11 cellular contexts compared by ENCODE assay signal in the genomic region with DNA sequence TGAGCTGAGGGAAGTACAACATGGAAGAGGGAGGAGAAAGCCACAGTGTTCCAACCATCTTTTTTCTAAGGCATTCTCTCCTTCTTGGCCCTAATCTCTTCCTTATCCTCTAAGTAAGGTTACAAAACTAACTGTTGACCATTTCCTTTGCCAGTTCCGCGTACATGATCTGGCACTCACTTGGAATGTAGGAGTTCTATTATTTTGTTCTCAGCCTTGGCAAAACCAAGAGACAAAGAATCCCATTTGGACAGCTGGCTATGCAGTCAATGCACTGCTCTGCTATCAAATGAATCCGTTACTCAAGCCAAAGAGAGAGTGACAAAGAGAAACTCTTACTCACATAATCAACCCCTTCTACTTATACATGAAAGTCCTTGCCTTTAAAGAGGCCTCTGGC.
"Had no signal": no experiment of that assay in that cellular context is flagged by ENCODE, and none has a peak within 500 bp of the region (broad histone marks: within the 10 kb centered on the region; RNA-seq: fewer than 3 reads in every experiment).

No MANE protein-coding gene starts in this region.

- H3K36me3 Mint-ChIP-seq: activated naive CD8-positive, alpha-beta T cell treated with anti-CD3 and anti-CD28 coated beads for 36 hours; stimulated activated effector memory CD8-positive, alpha-beta T cell treated with anti-CD3 and anti-CD28 coated beads, Interleukin-12 subunit alpha, Interleukin-12 subunit beta, amount 100 ng/mL, for 72 hours had no signal

- H3K9me3 Mint-ChIP-seq: activated naive CD8-positive, alpha-beta T cell treated with anti-CD3 and anti-CD28 coated beads for 36 hours; activated T-cell treated with anti-CD3 and anti-CD28 coated beads, Interleukin-2, amount 50 U/mL, for 4 hours had no signal

- H3K27ac ChIP-seq: upper lobe of left lung had no signal

- H3K27me3 Mint-ChIP-seq: activated naive CD8-positive, alpha-beta T cell treated with anti-CD3 and anti-CD28 coated beads for 36 hours; T-helper 17 cell had no signal

- H3K27ac Mint-ChIP-seq: activated naive CD8-positive, alpha-beta T cell treated with anti-CD3 and anti-CD28 coated beads for 36 hours; stimulated activated effector memory CD8-positive, alpha-beta T cell treated with anti-CD3 and anti-CD28 coated beads, Interleukin-12 subunit alpha, Interleukin-12 subunit beta, amount 100 ng/mL, for 72 hours; T-helper 17 cell had no signal

- H3K27me3 ChIP-seq: upper lobe of left lung had no signal

- ATAC-seq: activated CD4-positive, CD25-positive, alpha-beta regulatory T cell treated with anti-CD3 and anti-CD28 coated beads, Interleukin-2, amount 50 U/mL, for 24 hours; activated T-cell treated with anti-CD3 and anti-CD28 coated beads, Interleukin-2, amount 50 U/mL, for 4 hours; left colon; stimulated activated effector memory CD8-positive, alpha-beta T cell treated with anti-CD3 and anti-CD28 coated beads, Interleukin-12 subunit alpha, Interleukin-12 subunit beta, amount 100 ng/mL, for 72 hours; T-helper 17 cell had no signal

- H3K4me3 ChIP-seq: upper lobe of left lung had no signal

- DNase-seq: activated gamma-delta T cell; activated naive CD8-positive, alpha-beta T cell treated with anti-CD3 and anti-CD28 coated beads for 36 hours; activated T-cell treated with anti-CD3 and anti-CD28 coated beads, Interleukin-2, amount 50 U/mL, for 4 hours; left colon; mesenchymal stem cell; SHP77 treated with DMSO at 0.1 percent for 48 hours; T-helper 17 cell; upper lobe of left lung had no signal

- H3K36me3 ChIP-seq: upper lobe of left lung had no signal

- H3K4me1 Mint-ChIP-seq: activated naive CD8-positive, alpha-beta T cell treated with anti-CD3 and anti-CD28 coated beads for 36 hours; stimulated activated effector memory CD8-positive, alpha-beta T cell treated with anti-CD3 and anti-CD28 coated beads, Interleukin-12 subunit alpha, Interleukin-12 subunit beta, amount 100 ng/mL, for 72 hours; T-helper 17 cell had no signal

- H3K4me1 ChIP-seq: upper lobe of left lung had no signal

- FAIRE-seq: colon had no signal

- H3K4me3 Mint-ChIP-seq: activated naive CD8-positive, alpha-beta T cell treated with anti-CD3 and anti-CD28 coated beads for 36 hours; activated T-cell treated with anti-CD3 and anti-CD28 coated beads, Interleukin-2, amount 50 U/mL, for 4 hours; stimulated activated effector memory CD8-positive, alpha-beta T cell treated with anti-CD3 and anti-CD28 coated beads, Interleukin-12 subunit alpha, Interleukin-12 subunit beta, amount 100 ng/mL, for 72 hours; T-helper 17 cell had no signal

- H3K9me3 ChIP-seq: upper lobe of left lung had no signal
